30 cellular contexts compared by ENCODE assay signal in genomic region chr7:141704112-141704511, GRCh38. TPM values are rescaled to one million over a fixed set of nuclear protein-coding genes. Genes with fewer than 3 reads are reported as not detected.
"Had no signal": no experiment of that assay in that cellular context is flagged by ENCODE, and none has a peak within 500 bp of the region (broad histone marks: within the 10 kb centered on the region; RNA-seq: fewer than 3 reads in every experiment).

No MANE protein-coding gene starts in this region.

- H3K36me3 Mint-ChIP-seq: brain; naive thymus-derived CD8-positive, alpha-beta T cell had no signal

- H3K27me3 ChIP-seq: ascending aorta, cardiac muscle cell, colonic mucosa, right atrium auricular region, spleen, suprapubic skin, tibial artery, upper lobe of right lung had no signal

- H3K4me3 ChIP-seq: ascending aorta, cardiac muscle cell, colonic mucosa, left lung, lower lobe of right lung, right atrium auricular region, spleen, suprapubic skin, tibial artery, upper lobe of right lung had no signal

- H3K4me3 Mint-ChIP-seq: activated CD4-positive, alpha-beta memory T cell treated with anti-CD3 and anti-CD28 coated beads for 36 hours; activated CD4-positive, alpha-beta T cell treated with anti-CD3 and anti-CD28 coated beads, Interleukin-2, amount 10 ng/mL, durations not matched to agents 24 days and 14 days; activated naive CD4-positive, alpha-beta T cell treated with anti-CD3 and anti-CD28 coated beads for 36 hours; activated naive CD8-positive, alpha-beta T cell treated with anti-CD3 and anti-CD28 coated beads, Interleukin-2, amount 10 ng/mL, durations not matched to agents 7 days and 5 days; activated T-helper 1 cell treated with anti-CD3 and anti-CD28 coated beads, Interleukin-12 subunit alpha, Interleukin-12 subunit beta, Interleukin-2, Interleukin-4 antibody, amounts not matched to agents 30 ng/mL and 10 ng/mL and 1 ng/mL, durations not matched to agents 14 hours and 24 hours and 36 hours had no signal

- H3K9me3 ChIP-seq: ascending aorta, colonic mucosa, left lung, lower lobe of right lung, right atrium auricular region, spleen, suprapubic skin, tibial artery, upper lobe of right lung had no signal

- H3K27ac ChIP-seq: cardiac muscle cell, colonic mucosa, left lung, lower lobe of right lung, right atrium auricular region, spleen, suprapubic skin, tibial artery, upper lobe of right lung had no signal

- H3K27ac Mint-ChIP-seq: activated CD4-positive, alpha-beta memory T cell treated with anti-CD3 and anti-CD28 coated beads for 36 hours; activated CD4-positive, alpha-beta T cell treated with anti-CD3 and anti-CD28 coated beads, Interleukin-2, amount 10 ng/mL, durations not matched to agents 24 days and 14 days; activated naive CD4-positive, alpha-beta T cell treated with anti-CD3 and anti-CD28 coated beads for 36 hours; activated naive CD8-positive, alpha-beta T cell treated with anti-CD3 and anti-CD28 coated beads, Interleukin-2, amount 10 ng/mL, durations not matched to agents 7 days and 5 days; activated T-helper 1 cell treated with anti-CD3 and anti-CD28 coated beads, Interleukin-12 subunit alpha, Interleukin-12 subunit beta, Interleukin-2, Interleukin-4 antibody, amounts not matched to agents 30 ng/mL and 10 ng/mL and 1 ng/mL, durations not matched to agents 14 hours and 24 hours and 36 hours; brain had no signal

- H3K9me3 Mint-ChIP-seq: activated CD4-positive, alpha-beta memory T cell treated with anti-CD3 and anti-CD28 coated beads for 36 hours; activated CD4-positive, alpha-beta T cell treated with anti-CD3 and anti-CD28 coated beads, Interleukin-2, amount 10 ng/mL, durations not matched to agents 24 days and 14 days; activated naive CD4-positive, alpha-beta T cell treated with anti-CD3 and anti-CD28 coated beads for 36 hours; activated naive CD8-positive, alpha-beta T cell treated with anti-CD3 and anti-CD28 coated beads, Interleukin-2, amount 10 ng/mL, durations not matched to agents 7 days and 5 days; activated T-helper 1 cell treated with anti-CD3 and anti-CD28 coated beads, Interleukin-12 subunit alpha, Interleukin-12 subunit beta, Interleukin-2, Interleukin-4 antibody, amounts not matched to agents 30 ng/mL and 10 ng/mL and 1 ng/mL, durations not matched to agents 14 hours and 24 hours and 36 hours; brain; naive thymus-derived CD8-positive, alpha-beta T cell had no signal

- H3K36me3 ChIP-seq: ascending aorta, cardiac muscle cell, colonic mucosa, left lung, lower lobe of right lung, right atrium auricular region, spleen, suprapubic skin, tibial artery, upper lobe of right lung had no signal

- DNase-seq: activated CD4-positive, alpha-beta memory T cell treated with anti-CD3 and anti-CD28 coated beads for 36 hours; activated CD4-positive, alpha-beta T cell treated with anti-CD3 and anti-CD28 coated beads, Interleukin-2, amount 10 ng/mL, durations not matched to agents 24 days and 14 days; activated CD4-positive, CD25-positive, alpha-beta regulatory T cell treated with anti-CD3 and anti-CD28 coated beads, Interleukin-2, amount 50 U/mL, for 72 hours; activated CD8-positive, alpha-beta memory T cell treated with anti-CD3 and anti-CD28 coated beads, Interleukin-2, amount 50 U/mL, for 4 hours; activated effector memory CD4-positive, alpha-beta T cell treated with anti-CD3 and anti-CD28 coated beads, Interleukin-2, amount 50 U/mL, for 16 hours; activated naive CD4-positive, alpha-beta T cell treated with anti-CD3 and anti-CD28 coated beads for 36 hours; activated naive CD8-positive, alpha-beta T cell treated with anti-CD3 and anti-CD28 coated beads, Interleukin-2, amount 10 ng/mL, durations not matched to agents 7 days and 5 days; activated T-cell treated with anti-CD3 and anti-CD28 coated beads, Interleukin-2, amount 50 U/mL, for 1 hour; cerebellar nuclear complex; colonic mucosa; effector CD8-positive, alpha-beta T cell; erythroblast; head of caudate nucleus; left lung; lower lobe of right lung; mesenchymal stem cell; naive thymus-derived CD8-positive, alpha-beta T cell; spleen; stimulated activated naive CD4-positive, alpha-beta T cell; T-helper 9 cell; tibial artery; upper lobe of right lung had no signal

RNA-seq across cellular contexts. Expression of gene WEE2, which starts 4.0 kb away (rescaled TPM):
- total RNA-seq: activated CD4-positive, alpha-beta memory T cell treated with anti-CD3 and anti-CD28 coated beads for 36 hours; activated CD4-positive, alpha-beta T cell treated with anti-CD3 and anti-CD28 coated beads, Interleukin-2, amount 10 ng/mL, durations not matched to agents 24 days and 14 days; activated CD8-positive, alpha-beta memory T cell treated with anti-CD3 and anti-CD28 coated beads for 36 hours; activated naive CD4-positive, alpha-beta T cell treated with anti-CD3 and anti-CD28 coated beads for 36 hours; activated naive CD8-positive, alpha-beta T cell treated with anti-CD3 and anti-CD28 coated beads, Interleukin-2, amount 10 ng/mL, durations not matched to agents 7 days and 5 days; ascending aorta; colonic mucosa; left lung; lower lobe of right lung; naive thymus-derived CD8-positive, alpha-beta T cell; pulmonary artery endothelial cell; right atrium auricular region; spleen; suprapubic skin; upper lobe of right lung had no signal

RNA-seq across cellular contexts. Expression of gene TAS2R3, which starts 59.8 kb away (rescaled TPM):
- total RNA-seq: right atrium auricular region had no signal
